6 cellular contexts compared by ENCODE assay signal in the genomic region with DNA sequence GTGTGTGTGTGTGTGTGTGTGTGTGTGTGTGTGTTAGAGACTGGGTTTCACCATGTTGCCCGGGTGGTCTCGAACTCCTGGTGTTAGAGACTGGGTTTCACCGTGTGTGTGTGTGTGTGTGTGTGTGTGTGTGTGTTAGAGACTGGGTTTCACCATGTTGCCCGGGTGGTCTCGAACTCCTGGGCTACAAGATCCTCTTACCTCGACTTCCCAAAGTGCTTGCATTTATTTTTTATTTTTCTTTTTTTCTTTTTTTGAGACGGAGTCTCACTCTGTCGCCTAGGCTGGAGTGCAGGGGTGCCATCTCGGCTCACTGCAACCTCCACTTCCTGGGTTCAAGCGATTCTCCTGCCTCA. TPM values are rescaled to one million over a fixed set of nuclear protein-coding genes. Genes with fewer than 3 reads are reported as not detected.
A peak's percentile ranks its signal among the peaks of the same experiment; 100 is the strongest.
DNase-seq lines count a peak whose midpoint lies in the region; ATAC-seq and TF ChIP-seq lines count a peak whose summit lies in the region.
"Not testable (repeated sequence)": the region's sequence is repeated elsewhere in the genome, so short reads cannot be mapped to it uniquely, and the experiment has no call there.

No MANE protein-coding gene starts in this region.

- BruUV-seq in HCT116 (replicated peaks; lab: Mats Ljungman, UMichigan): TSS peak; percentile 41

- POLR2A ChIA-PET in HCT116 (lab: Charles Lee): not testable (repeated sequence)
- POLR2A ChIA-PET in WTC11 (lab: Charles Lee): interaction anchor here (2.3 kb wide), 1 partner anchor 47 kb away, joined by 7 read pairs; a partner anchor contains a TSS

- not testable (repeated sequence) for ATAC-seq in HCT116; WTC11; central memory CD8-positive, alpha-beta T cell (replicated peaks; ENCODE audit: extremely low read depth, poor library complexity, severe bottlenecking)

- not testable (repeated sequence) for H3K9me3 Mint-ChIP-seq in WTC11; central memory CD8-positive, alpha-beta T cell

- not testable (repeated sequence) for TF ChIP-seq CTCF in HCT116 (IDR thresholded peaks at IDR 0.05 in 2 of 3, conservative IDR thresholded peaks at IDR 0.05 in 1 of 3; ENCODE audit: borderline replicate concordance in 1 of 3, insufficient read depth in 1 of 3, low read depth in 2 of 3, low read length in 2 of 3); WTC11 (IDR thresholded peaks at IDR 0.05); ovary (IDR thresholded peaks at IDR 0.05); uterus (IDR thresholded peaks at IDR 0.05)

- H3K79me2 ChIP-seq in HCT116 (ENCODE audit: insufficient read depth, low read length): peaks cover 40% of the 10 kb centered on the region

- peak overlapping the region; percentile 80 for H3K9ac ChIP-seq in HCT116 (ENCODE audit: low read length)
- H3K9ac ChIP-seq in iPS-15b (ENCODE audit: low read depth, low read length): peak overlapping the region; percentile 14

- CTCF ChIA-PET in HCT116 (lab: Charles Lee); WTC11 (lab: Charles Lee): not testable (repeated sequence)

- not testable (repeated sequence) for H3K27me3 Mint-ChIP-seq in WTC11 (ENCODE audit: low read depth); central memory CD8-positive, alpha-beta T cell

- not testable (repeated sequence) for TF ChIP-seq EP300 in ovary (IDR thresholded peaks at IDR 0.05)

- H3K4me1 ChIP-seq in HCT116 (ENCODE audit: control insufficient read depth in 1 of 2, insufficient read depth in 2 of 2, low read length in 2 of 2) (peaks cover 3 to 32% of the 10 kb centered on the region in 2 experiments; a peak in 3 of 4 replicates), ovary (ENCODE audit: insufficient read depth) (peaks cover 17% of the 10 kb centered on the region)
- not testable (repeated sequence) for H3K4me1 ChIP-seq in iPS-15b (ENCODE audit: control insufficient read depth, insufficient read depth, low read length); uterus

- H4K20me1 ChIP-seq in HCT116 (ENCODE audit: insufficient read depth): not testable (repeated sequence)

- TF ChIP-seq RAD21 in HCT116 (IDR thresholded peaks at IDR 0.05; ENCODE audit: low read depth): not testable (repeated sequence)

- not testable (repeated sequence) for DNase-seq in HCT116 (ENCODE audit: low read depth, low spot score); WTC11 (ENCODE audit: low spot score); central memory CD8-positive, alpha-beta T cell (ENCODE audit: low spot score in 2 of 2); ovary; uterus

- intact Hi-C loops in HCT116 (cut with micrococcal nuclease); uterus (cut with DNase I; ENCODE audit: low total_unique reads): not testable (repeated sequence)
- intact Hi-C loops in ovary (cut with DNase I): loop anchor here in 1 of 4 donors (5.0 kb wide), 1 partner anchor 46 kb away; a partner anchor contains a TSS

- not testable (repeated sequence) for H3K36me3 ChIP-seq in HCT116 (ENCODE audit: control insufficient read depth in 1 of 2, insufficient read depth in 2 of 2, low read length in 2 of 2); iPS-15b (ENCODE audit: control insufficient read depth, insufficient read depth, low read length); ovary; uterus

- H3K27ac Mint-ChIP-seq in WTC11: peak overlapping the region; percentile 73; the same call in 1 of the 2 replicates
- peak overlapping the region; percentile 90 for H3K27ac Mint-ChIP-seq in central memory CD8-positive, alpha-beta T cell (ENCODE audit: low read depth)

- H3K4me1 Mint-ChIP-seq in WTC11: peaks cover 23% of the 10 kb centered on the region
- H3K4me1 Mint-ChIP-seq in central memory CD8-positive, alpha-beta T cell: peaks cover 59% of the 10 kb centered on the region

- not testable (repeated sequence) for H3K9me3 ChIP-seq in HCT116 (ENCODE audit: control insufficient read depth in 1 of 2, insufficient read depth in 1 of 2, low read depth in 1 of 2, low read length in 2 of 2); iPS-15b (ENCODE audit: control insufficient read depth, insufficient read depth, low read length); ovary; uterus

- not testable (repeated sequence) for TF ChIP-seq POLR2A in HCT116 (IDR thresholded peaks at IDR 0.05; ENCODE audit: borderline replicate concordance, extremely low read depth, insufficient read depth, insufficient read length); ovary (IDR thresholded peaks at IDR 0.05); uterus (IDR thresholded peaks at IDR 0.05)

- H3K9me2 ChIP-seq in HCT116 (ENCODE audit: insufficient read depth): not testable (repeated sequence)

- peak overlapping the region; percentile 74 for H3K4me3 Mint-ChIP-seq in WTC11
- H3K4me3 Mint-ChIP-seq in central memory CD8-positive, alpha-beta T cell: peak overlapping the region; percentile 92

- H3K4me3 ChIP-seq in HCT116 (replicated peaks in 1 of 2; ENCODE audit: low read depth in 1 of 2, low read length in 2 of 2) (peak overlapping the region; percentile 64 to 78), iPS-15b (ENCODE audit: low read depth, low read length) (peak overlapping the region; percentile 84), ovary (peak overlapping the region; percentile 74), uterus (peak overlapping the region; percentile 43 to 99)

- peak overlapping the region; percentile 78 for H3K4me2 ChIP-seq in HCT116 (ENCODE audit: low read length)

- H3K36me3 Mint-ChIP-seq in WTC11: peaks cover 17% of the 10 kb centered on the region
- peaks cover 20% of the 10 kb centered on the region for H3K36me3 Mint-ChIP-seq in central memory CD8-positive, alpha-beta T cell (ENCODE audit: insufficient read depth)

- whole genome bisulfite sequencing in ovary, 3 donors: 57 to 68% (median 58%) methylated on average over 10 of the region's 10 CpGs

- H3K27ac ChIP-seq in HCT116 (ENCODE audit: low read depth, low read length) (peak overlapping the region; percentile 40; the same call in 1 of the 2 replicates), uterus (peak overlapping the region in 1 of 2 donors; percentile 89)
- not testable (repeated sequence) for H3K27ac ChIP-seq in ovary

- H2AFZ ChIP-seq in HCT116 (ENCODE audit: low read depth, low read length, poor library complexity, severe bottlenecking): not testable (repeated sequence)

- H3K27me3 ChIP-seq in HCT116 (ENCODE audit: insufficient read depth, low read length); iPS-15b (ENCODE audit: control insufficient read depth, insufficient read depth, low read length); ovary; uterus: not testable (repeated sequence)

- RAD21 ChIA-PET in HCT116 (lab: Charles Lee; ENCODE audit: low non-redundant PET in 1 of 2, low total read pairs in 2 of 2, uncharacterized antibody in 2 of 2, unreplicated experiment in 2 of 2): interaction anchor here (0.7 kb wide), 2 partner anchors 514 to 998 kb away, joined by 3 read pairs; no protein-coding TSS in a partner anchor

RNA-seq across cellular contexts. Expression of a gene that starts 0.6 kb away (rescaled TPM):
- total RNA-seq in HCT116 (2021; ENCODE audit: unreplicated experiment): 68.3 TPM
- 25.3 and 32.9 TPM in 2 replicates for polyA plus RNA-seq in HCT116 (2012)
- total RNA-seq in WTC11 (2021): 107 to 122 TPM (median 122 TPM) in 3 replicates
- total RNA-seq in ovary: 100 to 1,000 TPM in 1 of 7 donors, 10 to 100 TPM in 6; 27.1 to 111 (median 83.3) TPM
- polyA plus RNA-seq in ovary: 100 to 1,000 TPM in 1 of 2 donors, 10 to 100 TPM in 1; 36.3 to 141 TPM
- 10 to 100 TPM; 54.8 to 96.0 (median 72.7) TPM for total RNA-seq in uterus

RNA-seq across cellular contexts. Expression of a gene that starts 46.3 kb away (rescaled TPM):
- total RNA-seq in HCT116 (2021; ENCODE audit: unreplicated experiment) (35.6 TPM), WTC11 (2021) (47.9 to 55.9 TPM (median 53.5 TPM) in 3 replicates), ovary (10 to 100 TPM; 11.1 to 29.0 (median 18.5) TPM), uterus (10 to 100 TPM; 18.0 to 81.8 (median 39.5) TPM)
- polyA plus RNA-seq in HCT116 (2012): 28.7 and 29.2 TPM in 2 replicates
- polyA plus RNA-seq in ovary: 10 to 100 TPM in 1 of 2 donors, 1 to 10 TPM in 1; 9.5 to 26.7 TPM

RNA-seq across cellular contexts. Expression of a gene that starts 46.6 kb away (rescaled TPM):
- total RNA-seq in HCT116 (2021; ENCODE audit: unreplicated experiment): 89.6 TPM
- polyA plus RNA-seq in HCT116 (2012): 25.8 and 33.7 TPM in 2 replicates
- 109 to 128 TPM (median 115 TPM) in 3 replicates for total RNA-seq in WTC11 (2021)
- 10 to 100 TPM; 45.2 to 67.4 (median 54.0) TPM for total RNA-seq in ovary
- 10 to 100 TPM; 13.8 to 55.1 TPM for polyA plus RNA-seq in ovary
- 100 to 1,000 TPM in 1 of 4 donors, 10 to 100 TPM in 3; 26.5 to 142 (median 67.0) TPM for total RNA-seq in uterus

RNA-seq across cellular contexts. Expression of a gene that starts 57.9 kb away (rescaled TPM):
- total RNA-seq in HCT116 (2021; ENCODE audit: unreplicated experiment) (22.1 TPM), WTC11 (2021) (21.6 to 22.6 TPM (median 21.9 TPM) in 3 replicates), ovary (10 to 100 TPM; 16.5 to 21.5 (median 19.3) TPM), uterus (100 to 1,000 TPM in 1 of 4 donors, 10 to 100 TPM in 3; 11.5 to 393 (median 32.2) TPM)
- 21.3 and 23.7 TPM in 2 replicates for polyA plus RNA-seq in HCT116 (2012)
- polyA plus RNA-seq in ovary: 10 to 100 TPM; 13.8 to 15.1 TPM
